8 cellular contexts compared by ENCODE assay signal in genomic region chr6:16684896-16685554, GRCh38.
DNase-seq lines count a peak whose midpoint lies in the region; ATAC-seq and TF ChIP-seq lines count a peak whose summit lies in the region.

No MANE protein-coding gene starts in this region.

- H3K9me3 Mint-ChIP-seq in natural killer cell treated with Interleukin-12 subunit alpha and Interleukin-12 subunit beta and Interleukin-15 and Interleukin-18, amount 100 ng/mL, for 72 hours = no peaks in the 10 kb centered on the region

- peak overlapping the region; percentile 69 to 89 for H3K27ac Mint-ChIP-seq in natural killer cell treated with Interleukin-12 subunit alpha and Interleukin-12 subunit beta and Interleukin-15 and Interleukin-18, amount 100 ng/mL, for 72 hours

- H3K27me3 ChIP-seq in body of pancreas = no peaks in the 10 kb centered on the region

- no peak for TF ChIP-seq POLR2A in body of pancreas (IDR thresholded peaks at IDR 0.05)

- H3K4me1 Mint-ChIP-seq in natural killer cell treated with Interleukin-12 subunit alpha and Interleukin-12 subunit beta and Interleukin-15 and Interleukin-18, amount 100 ng/mL, for 72 hours (ENCODE audit: low read depth in 2 of 2) = peaks cover 65 to 85% of the 10 kb centered on the region in 2 donors

- H3K4me3 Mint-ChIP-seq in natural killer cell treated with Interleukin-12 subunit alpha and Interleukin-12 subunit beta and Interleukin-15 and Interleukin-18, amount 100 ng/mL, for 72 hours = peak overlapping the region; percentile 63

- H3K4me1 ChIP-seq in body of pancreas = peaks cover 13% of the 10 kb centered on the region

- H3K36me3 Mint-ChIP-seq in natural killer cell treated with Interleukin-12 subunit alpha and Interleukin-12 subunit beta and Interleukin-15 and Interleukin-18, amount 100 ng/mL, for 72 hours = peaks cover 5% of the 10 kb centered on the region

- no peaks in the 10 kb centered on the region for H3K27me3 Mint-ChIP-seq in natural killer cell treated with Interleukin-12 subunit alpha and Interleukin-12 subunit beta and Interleukin-15 and Interleukin-18, amount 100 ng/mL, for 72 hours

- TF ChIP-seq CTCF in body of pancreas (IDR thresholded peaks at IDR 0.05) = no peak

- DNase-seq in HT1080 (ENCODE audit: low read depth) (peak; percentile 30), activated T-helper 1 cell treated with Interleukin-2 at 50 U/mL for 16 hours (ENCODE audit: low read depth) (peak; percentile 20), body of pancreas (no peak), NCI-H748 treated with DMSO at 0.1 percent for 48 hours (lab: John Stamatoyannopoulos, UW) (no peak), NCI-H1417 (lab: John Stamatoyannopoulos, UW) (no peak)
- DNase-seq in natural killer cell treated with Interleukin-12 subunit alpha and Interleukin-12 subunit beta and Interleukin-15 and Interleukin-18, amount 100 ng/mL, for 72 hours (ENCODE audit: low spot score) = peak; percentile 92

- H3K27ac ChIP-seq in body of pancreas = no peak overlapping the region

- no peaks in the 10 kb centered on the region for H3K36me3 ChIP-seq in body of pancreas (replicated peaks in 1 of 2; ENCODE audit: insufficient read depth in 1 of 2, low read depth in 2 of 2)

- intact Hi-C loops in body of pancreas (cut with DNase I) = no loop called here

- H3K4me3 ChIP-seq in body of pancreas = no peak overlapping the region

- no peaks in the 10 kb centered on the region for H3K9me3 ChIP-seq in body of pancreas

- WGBS in body of pancreas, 2 donors = 86 to 91% methylated on average over 7 of the region's 7 CpGs

- ATAC-seq in GM19023 (IDR thresholded peaks at IDR 0.05; ENCODE audit: unreplicated experiment) (peak; percentile 70), body of pancreas (no peak), HG02973 (IDR thresholded peaks at IDR 0.05; ENCODE audit: unreplicated experiment) (no peak)
- ATAC-seq in natural killer cell treated with Interleukin-12 subunit alpha and Interleukin-12 subunit beta and Interleukin-15 and Interleukin-18, amount 100 ng/mL, for 72 hours = peak; percentile 86 to 90

Comparison
In these comparisons a context has a peak if more than half of its experiments do, and no peak if none do; other contexts are left out.
1. ATAC-seq: peak in GM19023 (single experiment) and natural killer cell treated with Interleukin-12 subunit alpha and Interleukin-12 subunit beta and Interleukin-15 and Interleukin-18, amount 100 ng/mL, for 72 hours (2 of 2); none in body of pancreas (single experiment) and HG02973 (single experiment).
2. DNase-seq: peak in HT1080 (single experiment), activated T-helper 1 cell treated with Interleukin-2 at 50 U/mL for 16 hours (single experiment) and natural killer cell treated with Interleukin-12 subunit alpha and Interleukin-12 subunit beta and Interleukin-15 and Interleukin-18, amount 100 ng/mL, for 72 hours (single experiment); none in body of pancreas (0 of 4), NCI-H748 treated with DMSO at 0.1 percent for 48 hours (single experiment) and NCI-H1417 (0 of 3).